Comparison of ENCODE assay signal across 8 cellular contexts in genomic region chr19:34734601-34735103, GRCh38. TPM values are rescaled to one million over a fixed set of nuclear protein-coding genes. Genes with fewer than 3 reads are reported as not detected.
DNase-seq lines count a peak whose midpoint lies in the region; ATAC-seq and TF ChIP-seq lines count a peak whose summit lies in the region.

No MANE protein-coding gene starts in this region.

- ATAC-seq in T-helper 17 cell (no peak), right cardiac atrium (no peak), HG02884 (IDR thresholded peaks at IDR 0.05; ENCODE audit: unreplicated experiment) (no peak)

- H3K4me1 ChIP-seq in right cardiac atrium (ENCODE audit: control insufficient read depth, insufficient read depth, low read length) (peaks cover 6% of the 10 kb centered on the region), smooth muscle cell (ENCODE audit: low read depth) (peaks cover 13% of the 10 kb centered on the region)

- no peak for TF ChIP-seq POLR2A in erythroblast (IDR thresholded peaks at IDR 0.05; ENCODE audit: low read length)

- 15% methylated on average over 11 of the region's 11 CpGs for WGBS in right cardiac atrium
- WGBS in smooth muscle cell (ENCODE audit: low lambda C conversion rate), result 21% methylated on average over 11 of the region's 11 CpGs

- peak overlapping the region; percentile 91 for H3K27ac Mint-ChIP-seq in HFFc6
- peak overlapping the region; percentile 89 for H3K27ac Mint-ChIP-seq in T-helper 17 cell

- peak overlapping the region; percentile 99 for H3K9ac ChIP-seq in smooth muscle cell (ENCODE audit: low read depth)

- H3K27me3 Mint-ChIP-seq in HFFc6 (ENCODE audit: insufficient read depth), result peaks cover 3% of the 10 kb centered on the region; the same call in 1 of the 2 replicates
- no peaks in the 10 kb centered on the region for H3K27me3 Mint-ChIP-seq in T-helper 17 cell

- peaks cover 4% of the 10 kb centered on the region for H3K79me2 ChIP-seq in smooth muscle cell (ENCODE audit: low read depth)

- H3K27ac ChIP-seq in right cardiac atrium (ENCODE audit: low read length) (peak overlapping the region; percentile 96), smooth muscle cell (ENCODE audit: low read depth) (peak overlapping the region; percentile 99)

- no peaks in the 10 kb centered on the region for H4K20me1 ChIP-seq in smooth muscle cell (ENCODE audit: low read depth)

- H3K27me3 ChIP-seq in right cardiac atrium (ENCODE audit: control insufficient read depth, insufficient read depth) (no peaks in the 10 kb centered on the region), smooth muscle cell (ENCODE audit: low read depth) (no peaks in the 10 kb centered on the region)

- no peaks in the 10 kb centered on the region for H3K9me3 ChIP-seq in T-helper 17 cell (ENCODE audit: control insufficient read depth, low read length, poor library complexity, severe bottlenecking)
- peaks cover 3% of the 10 kb centered on the region for H3K9me3 ChIP-seq in right cardiac atrium (ENCODE audit: control insufficient read depth, low read length)
- peaks cover 11% of the 10 kb centered on the region for H3K9me3 ChIP-seq in smooth muscle cell (replicated peaks; ENCODE audit: low read depth)

- TF ChIP-seq CTCF in HFFc6 (IDR thresholded peaks at IDR 0.05) (no peak), smooth muscle cell (IDR thresholded peaks at IDR 0.05; ENCODE audit: borderline replicate concordance, insufficient read depth, poor library complexity, severe bottlenecking) (no peak)

- peak overlapping the region; percentile 92 for H3K4me3 Mint-ChIP-seq in HFFc6
- H3K4me3 Mint-ChIP-seq in T-helper 17 cell, result peak overlapping the region; percentile 94

- peaks cover 32% of the 10 kb centered on the region for H3K9me3 Mint-ChIP-seq in HFFc6

- DNase-seq in HFFc6 (no peak), T-helper 17 cell (no peak), right cardiac atrium (no peak), smooth muscle cell (lab: John Stamatoyannopoulos, UW; ENCODE audit: unreplicated experiment) (no peak), NCI-H2196 treated with DMSO at 0.1 percent for 48 hours (lab: John Stamatoyannopoulos, UW; ENCODE audit: unreplicated experiment) (no peak), erythroblast (lab: John Stamatoyannopoulos, UW) (no peak), NCI-H187 treated with DMSO at 0.1 percent for 48 hours (lab: John Stamatoyannopoulos, UW) (no peak)

- H3F3A ChIP-seq in smooth muscle cell (ENCODE audit: low read depth), result peaks cover 5% of the 10 kb centered on the region

- peaks cover 11% of the 10 kb centered on the region for H3K36me3 ChIP-seq in smooth muscle cell (ENCODE audit: low read depth)

- peak overlapping the region; percentile 97 for H3K4me2 ChIP-seq in smooth muscle cell

- H2AFZ ChIP-seq in smooth muscle cell (ENCODE audit: low read depth), result peak overlapping the region; percentile 87

- H3K4me1 Mint-ChIP-seq in HFFc6 (ENCODE audit: low read depth), result peaks cover 23% of the 10 kb centered on the region
- H3K4me1 Mint-ChIP-seq in T-helper 17 cell, result peaks cover 7% of the 10 kb centered on the region

- H3K36me3 Mint-ChIP-seq in HFFc6 (ENCODE audit: low read depth) (peaks cover 47% of the 10 kb centered on the region), T-helper 17 cell (ENCODE audit: low read depth) (peaks cover 9% of the 10 kb centered on the region)

- intact Hi-C loops in right cardiac atrium (cut with DNase I), result no loop called here

- H3K4me3 ChIP-seq in right cardiac atrium (ENCODE audit: low read length), result peak overlapping the region; percentile 80
- peak overlapping the region; percentile 78 for H3K4me3 ChIP-seq in smooth muscle cell

RNA-seq across cellular contexts. Expression of gene ZNF181, which starts 0.6 kb away (rescaled TPM):
- total RNA-seq in HFFc6 (2021; fragmentation: NEBNext Ultra II Directional; extraction: Animal tissue kit (Norgen Biotek cat#: 25700)), result 1 to 10 TPM; 3.7 to 5.6 (median 4.4) TPM
- total RNA-seq in T-helper 17 cell (1 to 10 TPM; 3.1 to 4.7 TPM), right cardiac atrium (10 to 100 TPM; 18.3 to 24.7 (median 20.8) TPM), smooth muscle cell (9.7 and 33.8 TPM in 2 replicates)
- polyA plus RNA-seq in right cardiac atrium (15.1 TPM), smooth muscle cell (4.1 and 7.1 TPM in 2 replicates)

RNA-seq across cellular contexts. Expression of gene ZNF599, which starts 38.4 kb away (rescaled TPM):
- 1 to 10 TPM; 4.1 to 5.6 (median 4.8) TPM for total RNA-seq in HFFc6 (2021; fragmentation: NEBNext Ultra II Directional; extraction: Animal tissue kit (Norgen Biotek cat#: 25700))
- total RNA-seq in T-helper 17 cell (1 to 10 TPM; 3.7 to 4.8 TPM), right cardiac atrium (1 to 10 TPM; 4.0 to 5.8 (median 4.8) TPM), smooth muscle cell (5.5 and 7.7 TPM in 2 replicates)
- polyA plus RNA-seq in right cardiac atrium (4.0 TPM), smooth muscle cell (5.7 and 8.3 TPM in 2 replicates)

RNA-seq across cellular contexts. Expression of gene ZNF302, which starts 57.2 kb away (rescaled TPM):
- total RNA-seq in HFFc6 (2021; fragmentation: NEBNext Ultra II Directional; extraction: Animal tissue kit (Norgen Biotek cat#: 25700)), result 10 to 100 TPM in 3 of 6 experiments, 1 to 10 TPM in 3; 8.6 to 12.0 (median 9.7) TPM
- total RNA-seq in T-helper 17 cell, result 10 to 100 TPM in 1 of 2 donors, 1 to 10 TPM in 1; 9.0 to 11.5 TPM
- total RNA-seq in right cardiac atrium, result 10 to 100 TPM; 30.2 to 47.3 (median 41.3) TPM
- polyA plus RNA-seq in right cardiac atrium, result 25.1 TPM
- 16.0 and 34.6 TPM in 2 replicates for total RNA-seq in smooth muscle cell
- 11.5 and 17.5 TPM in 2 replicates for polyA plus RNA-seq in smooth muscle cell

RNA-seq across cellular contexts. Expression of gene SCGB2B2, which starts 57.7 kb away (rescaled TPM):
- under 1 TPM in 1 of 6 experiments, not detected in 5; 0.10 TPM for total RNA-seq in HFFc6 (2021; fragmentation: NEBNext Ultra II Directional; extraction: Animal tissue kit (Norgen Biotek cat#: 25700))
- total RNA-seq in T-helper 17 cell (under 1 TPM in 1 of 2 donors, not detected in 1; 0.82 TPM), right cardiac atrium (under 1 TPM; 0.37 to 0.72 (median 0.55) TPM), smooth muscle cell (not detected in 2 replicates)
- polyA plus RNA-seq in right cardiac atrium (0.68 TPM), smooth muscle cell (0.73 TPM in 1 of 2 replicates, not detected in the other)
